Comparison of ENCODE assay signal across 12 cellular contexts in the genomic region with DNA sequence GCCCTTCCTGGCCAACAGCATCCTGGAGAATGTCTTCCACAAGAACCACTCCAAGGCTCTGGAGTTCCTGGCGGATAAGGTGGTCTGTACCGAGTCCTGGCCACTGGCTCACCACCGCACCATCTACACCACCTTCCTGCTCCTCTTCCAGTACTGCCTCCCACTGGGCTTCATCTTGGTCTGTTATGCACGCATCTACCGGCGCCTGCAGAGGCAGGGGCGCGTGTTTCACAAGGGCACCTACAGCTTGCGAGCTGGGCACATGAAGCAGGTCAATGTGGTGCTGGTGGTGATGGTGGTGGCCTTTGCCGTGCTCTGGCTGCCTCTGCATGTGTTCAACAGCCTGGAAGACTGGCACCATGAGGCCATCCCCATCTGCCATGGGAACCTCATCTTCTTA. TPM values are rescaled to one million over a fixed set of nuclear protein-coding genes. Genes with fewer than 3 reads are reported as not detected.
"Had no signal": no experiment of that assay in that cellular context is flagged by ENCODE, and none has a peak within 500 bp of the region (broad histone marks: within the 10 kb centered on the region; RNA-seq: fewer than 3 reads in every experiment).

No MANE protein-coding gene starts in this region.

RNA-seq across cellular contexts. Expression of a gene that starts 4.0 kb away (rescaled TPM):
- total RNA-seq: naive thymus-derived CD8-positive, alpha-beta T cell; natural killer cell treated with Interleukin-12 subunit alpha and Interleukin-12 subunit beta and Interleukin-15 and Interleukin-18, amount 100 ng/mL, for 72 hours; neural crest cell; osteocyte; posterior vena cava; pulmonary artery endothelial cell; sciatic nerve; smooth muscle cell; uterus had no signal
- polyA plus RNA-seq: naive thymus-derived CD8-positive, alpha-beta T cell; pancreas; smooth muscle cell; thymus; urinary bladder had no signal
